ENCODE assay signal across 29 cellular contexts in the genomic region with DNA sequence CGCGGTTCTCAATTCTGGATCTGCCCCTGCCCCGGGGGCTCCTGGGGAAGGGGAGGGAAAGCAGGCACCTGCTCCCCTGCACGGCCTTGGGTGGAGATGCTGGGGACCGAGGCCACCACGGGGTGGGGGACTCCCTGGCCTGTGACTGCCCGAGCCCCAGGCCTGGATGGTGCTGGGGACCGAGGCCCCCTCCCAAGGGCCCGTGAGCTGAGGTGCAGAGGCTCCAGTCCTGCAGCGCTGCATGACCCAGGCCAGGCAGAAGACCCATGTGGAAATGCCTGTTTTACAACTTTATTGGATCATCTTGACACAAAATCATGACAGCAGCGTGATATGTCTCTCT.
"Had no signal": no experiment of that assay in that cellular context is flagged by ENCODE, and none has a peak within 500 bp of the region (broad histone marks: within the 10 kb centered on the region; RNA-seq: fewer than 3 reads in every experiment).

No MANE protein-coding gene starts in this region.

- FAIRE-seq: astrocyte, bronchial epithelial cell, colon, endometrium, frontal cortex had no signal

- H3K9me3 Mint-ChIP-seq: activated T-cell treated with anti-CD3 and anti-CD28 coated beads, Interleukin-2, amount 50 U/mL, for 4 hours; activated T-helper 17 cell treated with anti-CD3 and anti-CD28 coated beads, Interleukin-2, amount 50 U/mL, for 72 hours; central memory CD8-positive, alpha-beta T cell had no signal

- H3K27me3 Mint-ChIP-seq: activated CD4-positive, alpha-beta T cell treated with anti-CD3 and anti-CD28 coated beads for 36 hours; activated CD4-positive, alpha-beta T cell treated with anti-CD3 and anti-CD28 coated beads, Interleukin-2, amount 10 ng/mL, durations not matched to agents 24 days and 14 days; activated CD8-positive, alpha-beta T cell treated with anti-CD3 and anti-CD28 coated beads for 36 hours; activated naive CD8-positive, alpha-beta T cell treated with anti-CD3 and anti-CD28 coated beads for 36 hours; activated T-helper 17 cell treated with anti-CD3 and anti-CD28 coated beads, Interleukin-2, amount 50 U/mL, for 72 hours; central memory CD8-positive, alpha-beta T cell; T-helper 17 cell had no signal

- DNase-seq: activated CD4-positive, alpha-beta T cell treated with anti-CD3 and anti-CD28 coated beads for 36 hours; activated CD4-positive, CD25-positive, alpha-beta regulatory T cell; activated CD4-positive, CD25-positive, alpha-beta regulatory T cell treated with anti-CD3 and anti-CD28 coated beads, Interleukin-2, amount 50 U/mL, for 72 hours; activated CD8-positive, alpha-beta memory T cell treated with anti-CD3 and anti-CD28 coated beads for 24 hours; activated CD8-positive, alpha-beta T cell treated with anti-CD3 and anti-CD28 coated beads for 36 hours; activated effector memory CD4-positive, alpha-beta T cell treated with Interleukin-2 at 50 U/mL for 16 hours; activated gamma-delta T cell treated with Interleukin-2 at 50 U/mL for 16 hours; activated naive CD4-positive, alpha-beta T cell treated with anti-CD3 and anti-CD28 coated beads, Interleukin-2, amount 50 U/mL, for 16 hours; activated naive CD4-positive, alpha-beta T cell treated with Interleukin-2 at 50 U/mL for 16 hours; activated naive CD8-positive, alpha-beta T cell treated with anti-CD3 and anti-CD28 coated beads for 36 hours; activated T-cell treated with anti-CD3 and anti-CD28 coated beads, Interleukin-2, amount 50 U/mL, for 4 hours; brain microvascular endothelial cell; cortex of kidney; dermis blood vessel endothelial cell; effector CD8-positive, alpha-beta T cell; foreskin fibroblast; T-helper 1 cell; T-helper 17 cell; T1000 had no signal

- ATAC-seq: activated CD4-positive, alpha-beta T cell treated with anti-CD3 and anti-CD28 coated beads for 36 hours; activated CD8-positive, alpha-beta T cell treated with anti-CD3 and anti-CD28 coated beads for 36 hours; activated T-cell treated with anti-CD3 and anti-CD28 coated beads, Interleukin-2, amount 50 U/mL, for 4 hours; activated T-helper 17 cell treated with anti-CD3 and anti-CD28 coated beads, Interleukin-2, amount 50 U/mL, for 72 hours; esophagus mucosa; T-helper 17 cell had no signal

- H3K27ac Mint-ChIP-seq: activated CD4-positive, alpha-beta T cell treated with anti-CD3 and anti-CD28 coated beads for 36 hours; activated CD4-positive, alpha-beta T cell treated with anti-CD3 and anti-CD28 coated beads, Interleukin-2, amount 10 ng/mL, durations not matched to agents 24 days and 14 days; activated CD8-positive, alpha-beta T cell treated with anti-CD3 and anti-CD28 coated beads for 36 hours; activated naive CD8-positive, alpha-beta T cell treated with anti-CD3 and anti-CD28 coated beads for 36 hours; activated T-helper 17 cell treated with anti-CD3 and anti-CD28 coated beads, Interleukin-2, amount 50 U/mL, for 72 hours; T-helper 17 cell; T-helper 2 cell treated with Interferon-gamma antibody and Interleukin-4, amounts not matched to agents 5 μg/mL and 100 μg/mL, for 36 hours had no signal

- H3K27ac ChIP-seq: brain microvascular endothelial cell had no signal

- H3K27me3 ChIP-seq: brain microvascular endothelial cell had no signal

- H3K4me3 Mint-ChIP-seq: activated CD4-positive, alpha-beta T cell treated with anti-CD3 and anti-CD28 coated beads for 36 hours; activated CD4-positive, alpha-beta T cell treated with anti-CD3 and anti-CD28 coated beads, Interleukin-2, amount 10 ng/mL, durations not matched to agents 24 days and 14 days; activated CD8-positive, alpha-beta T cell treated with anti-CD3 and anti-CD28 coated beads for 36 hours; activated naive CD8-positive, alpha-beta T cell treated with anti-CD3 and anti-CD28 coated beads for 36 hours; activated T-cell treated with anti-CD3 and anti-CD28 coated beads, Interleukin-2, amount 50 U/mL, for 4 hours; activated T-helper 17 cell treated with anti-CD3 and anti-CD28 coated beads, Interleukin-2, amount 50 U/mL, for 72 hours; central memory CD8-positive, alpha-beta T cell; T-helper 17 cell; T-helper 2 cell treated with Interferon-gamma antibody and Interleukin-4, amounts not matched to agents 5 μg/mL and 100 μg/mL, for 36 hours had no signal
